In genomic region chr9:107485451-107486043, GRCh38 we compare ENCODE assay signal across 15 cellular contexts. TPM values are rescaled to one million over a fixed set of nuclear protein-coding genes. Genes with fewer than 3 reads are reported as not detected.
A peak's percentile ranks its signal among the peaks of the same experiment; 100 is the strongest.
DNase-seq lines count a peak whose midpoint lies in the region; ATAC-seq, FAIRE-seq and TF ChIP-seq lines count a peak whose summit lies in the region.
"Had no signal": no experiment of that assay in that cellular context is flagged by ENCODE, and none has a peak within 500 bp of the region (broad histone marks: within the 10 kb centered on the region; RNA-seq: fewer than 3 reads in every experiment).

No MANE protein-coding gene starts in this region.

- H3K4me1 ChIP-seq in colonic mucosa (no peaks in the 10 kb centered on the region), keratinocyte (ENCODE audit: control insufficient read depth, extremely low read depth, insufficient read depth, low read length) (peaks cover 25% of the 10 kb centered on the region), skeletal muscle tissue (ENCODE audit: control insufficient read depth in 3 of 3, insufficient read depth in 3 of 3, low read length in 3 of 3) (peaks cover 10 to 26% (median 16%) of the 10 kb centered on the region in 3 donors)

- H2AFZ ChIP-seq in keratinocyte (ENCODE audit: control insufficient read depth, low read length) = no peak overlapping the region

- H3K27ac ChIP-seq in colonic mucosa (peak overlapping the region; percentile 79), keratinocyte (ENCODE audit: control insufficient read depth, insufficient read depth, low read length) (peak overlapping the region; percentile 95), skeletal muscle tissue (ENCODE audit: low read depth, low read length) (peak overlapping the region; percentile 2)

- peak; percentile 67 for FAIRE-seq in keratinocyte (lab: Jason Lieb, UNC)

- H3K4me1 Mint-ChIP-seq in Calu3 (ENCODE audit: low read depth, unreplicated experiment) = peaks cover 13% of the 10 kb centered on the region

- H4K20me1 ChIP-seq in keratinocyte (ENCODE audit: control insufficient read depth, extremely low read depth, insufficient read depth, low read length) = no peaks in the 10 kb centered on the region

- dilution Hi-C loops in keratinocyte (cut with MboI; ENCODE audit: extremely low pct_ligation_motif_present, low sequenced_read_pairs) = no loop called here

- H3K9me3 ChIP-seq in colonic mucosa (no peaks in the 10 kb centered on the region), keratinocyte (ENCODE audit: control insufficient read depth, low read depth, low read length) (no peaks in the 10 kb centered on the region), skeletal muscle tissue (ENCODE audit: control insufficient read depth in 3 of 3, low read length in 3 of 3) (no peaks in the 10 kb centered on the region)

- peak overlapping the region; percentile 95 for H3K4me2 ChIP-seq in keratinocyte (ENCODE audit: control insufficient read depth, extremely low read depth, insufficient read depth, low read depth, low read length)

- CTCF ChIA-PET in Calu3 (lab: Charles Lee) = no interaction called here

- H3K27me3 Mint-ChIP-seq in Calu3 (ENCODE audit: unreplicated experiment) = no peaks in the 10 kb centered on the region

- H3K9ac ChIP-seq in colonic mucosa (ENCODE audit: low read depth in 2 of 2, low read length in 2 of 2) = peak overlapping the region; percentile 64 to 99
- peak overlapping the region; percentile 97 for H3K9ac ChIP-seq in keratinocyte (ENCODE audit: control insufficient read depth, extremely low read depth, insufficient read depth, low read length)
- no peak overlapping the region for H3K9ac ChIP-seq in skeletal muscle tissue (ENCODE audit: low read depth in 1 of 3, low read length in 3 of 3)

- ATAC-seq in GM19455 (IDR thresholded peaks at IDR 0.05; ENCODE audit: unreplicated experiment) = no peak
- ATAC-seq: activated naive CD4-positive, alpha-beta T cell treated with anti-CD3 and anti-CD28 coated beads, Interleukin-2, amount 50 U/mL, for 72 hours had no signal

- BruUV-seq in Calu3 (replicated peaks; lab: Mats Ljungman, UMichigan) = no TSS peak

- peaks cover 52% of the 10 kb centered on the region for H3K36me3 Mint-ChIP-seq in Calu3 (ENCODE audit: insufficient read depth, unreplicated experiment)

- DNase-seq in Calu3 = no peak
- DNase-seq in colonic mucosa = peak; percentile 48
- no peak for DNase-seq in keratinocyte (ENCODE audit: low read depth, low spot score)
- DNase-seq in COR-L47 (lab: John Stamatoyannopoulos, UW) = no peak
- no peak for DNase-seq in RKO (ENCODE audit: low spot score)
- no peak for DNase-seq in NCI-H128 (lab: John Stamatoyannopoulos, UW; ENCODE audit: unreplicated experiment)
- DNase-seq: activated CD8-positive, alpha-beta memory T cell treated with anti-CD3 and anti-CD28 coated beads, Interleukin-2, amount 50 U/mL, for 48 hours; DMS79; foreskin melanocyte; kidney; SW 1271 had no signal

- H3K36me3 ChIP-seq in colonic mucosa (no peaks in the 10 kb centered on the region), keratinocyte (ENCODE audit: control insufficient read depth in 2 of 2, extremely low read depth in 1 of 2, insufficient read depth in 2 of 2, low read length in 2 of 2) (peaks cover 4 to 21% of the 10 kb centered on the region in 2 experiments), skeletal muscle tissue (ENCODE audit: control insufficient read depth in 3 of 3, insufficient read depth in 3 of 3, low read length in 3 of 3) (peaks cover 0 to 9% (median 0%) of the 10 kb centered on the region in 3 donors)

- no peak overlapping the region for H3K27ac Mint-ChIP-seq in Calu3 (ENCODE audit: unreplicated experiment)
- H3K27ac Mint-ChIP-seq: activated naive CD4-positive, alpha-beta T cell treated with anti-CD3 and anti-CD28 coated beads, Interleukin-2, amount 50 U/mL, for 72 hours had no signal

- H3K27me3 ChIP-seq in colonic mucosa (no peaks in the 10 kb centered on the region), keratinocyte (ENCODE audit: control insufficient read depth, extremely low read depth, insufficient read depth, low read length) (no peaks in the 10 kb centered on the region), skeletal muscle tissue (ENCODE audit: control insufficient read depth in 3 of 3, insufficient read depth in 3 of 3, low read length in 3 of 3) (no peaks in the 10 kb centered on the region)

- TF ChIP-seq CTCF in Calu3 (IDR thresholded peaks at IDR 0.05; ENCODE audit: unreplicated experiment) = no peak
- TF ChIP-seq CTCF in colonic mucosa (IDR thresholded peaks at IDR 0.05) = no peak
- no peak for TF ChIP-seq CTCF in keratinocyte (optimal IDR thresholded peaks at IDR 0.05 in 1 of 3, IDR thresholded peaks at IDR 0.05 in 1 of 3, conservative IDR thresholded peaks at IDR 0.05 in 1 of 3; ENCODE audit: extremely low read depth in 1 of 3, insufficient read depth in 2 of 3, low read length in 3 of 3)

- intact Hi-C loops in Calu3 (cut with micrococcal nuclease; ENCODE audit: unreplicated experiment) (loop anchor here (5.0 to 10.0 kb wide), 3 partner anchors 62 to 1279 kb away; no protein-coding TSS in a partner anchor), colonic mucosa (cut with DNase I) (loop anchor here (10.0 kb wide), 3 partner anchors 269 to 489 kb away; no protein-coding TSS in a partner anchor)

- peaks cover 45% of the 10 kb centered on the region for H3K79me2 ChIP-seq in keratinocyte (ENCODE audit: control insufficient read depth, insufficient read depth, low read length)

- peak overlapping the region; percentile 26 for H3K4me3 Mint-ChIP-seq in Calu3 (ENCODE audit: low read depth, unreplicated experiment)

- H3K4me3 ChIP-seq in colonic mucosa (peak overlapping the region; percentile 56), keratinocyte (ENCODE audit: control insufficient read depth in 2 of 3, extremely low read depth in 1 of 3, insufficient read depth in 2 of 3, low read depth in 1 of 3, low read length in 3 of 3) (peak overlapping the region; percentile 93 to 99 (median 94)), skeletal muscle tissue (ENCODE audit: low read length in 3 of 3) (peak overlapping the region in 2 of 3 donors; percentile 8 to 85)

- H3K9me1 ChIP-seq in keratinocyte (ENCODE audit: control insufficient read depth, extremely low read depth, insufficient read depth, low read length) = no peaks in the 10 kb centered on the region

- no peaks in the 10 kb centered on the region for H3K9me3 Mint-ChIP-seq in Calu3 (ENCODE audit: low read depth, unreplicated experiment)
- H3K9me3 Mint-ChIP-seq: activated naive CD4-positive, alpha-beta T cell treated with anti-CD3 and anti-CD28 coated beads, Interleukin-2, amount 50 U/mL, for 72 hours had no signal

RNA-seq across cellular contexts. Expression of gene KLF4, which starts 4.0 kb away (rescaled TPM):
- total RNA-seq in Calu3 (2022) (19.9 and 23.0 TPM in 2 replicates), colonic mucosa (100 to 1,000 TPM; 209 to 398 TPM), skeletal muscle tissue (12.0 TPM)
- 14.9 to 37.1 TPM (median 31.5 TPM) in 3 replicates for polyA plus RNA-seq in keratinocyte
- 67.2 TPM for polyA plus RNA-seq in keratinocyte (2011; ENCODE audit: low read depth)
- 18.0 and 23.0 TPM in 2 replicates for polyA plus RNA-seq in keratinocyte (2011; cell fraction: cytosol; rRNA removed)
- 61.1 and 62.6 TPM in 2 replicates for polyA plus RNA-seq in keratinocyte (2011; cell fraction: nucleus; rRNA removed)
- 23.9 and 198 TPM in 2 replicates for polyA plus RNA-seq in keratinocyte (2012; ENCODE audit: low replicate concordance)
- polyA minus RNA-seq in keratinocyte = 12.3 to 19.4 TPM (median 13.0 TPM) in 3 replicates
- polyA minus RNA-seq in keratinocyte (2011; cell fraction: cytosol; rRNA and poly(A)+ RNA removed) = 38.8 TPM
- 40.1 and 45.6 TPM in 2 replicates for polyA minus RNA-seq in keratinocyte (2011; cell fraction: nucleus; rRNA and poly(A)+ RNA removed)
- total RNA-seq: OCI-LY7 had no signal

Comparison
In these comparisons a context has a peak if more than half of its experiments do, and no peak if none do; other contexts are left out.
1. H3K27ac ChIP-seq: peak in every context shown above with its lines; median percentile 95 in keratinocyte; 79 in colonic mucosa; 2 in skeletal muscle tissue.
2. H3K9ac ChIP-seq: peak in colonic mucosa (2 of 2) and keratinocyte (single experiment); none in skeletal muscle tissue (0 of 3).
3. Peak in every context shown above with its lines, with median percentiles within 50 percentile points of each other: H3K4me3 ChIP-seq.